Comparison of ENCODE assay signal across 13 cellular contexts in the genomic region with DNA sequence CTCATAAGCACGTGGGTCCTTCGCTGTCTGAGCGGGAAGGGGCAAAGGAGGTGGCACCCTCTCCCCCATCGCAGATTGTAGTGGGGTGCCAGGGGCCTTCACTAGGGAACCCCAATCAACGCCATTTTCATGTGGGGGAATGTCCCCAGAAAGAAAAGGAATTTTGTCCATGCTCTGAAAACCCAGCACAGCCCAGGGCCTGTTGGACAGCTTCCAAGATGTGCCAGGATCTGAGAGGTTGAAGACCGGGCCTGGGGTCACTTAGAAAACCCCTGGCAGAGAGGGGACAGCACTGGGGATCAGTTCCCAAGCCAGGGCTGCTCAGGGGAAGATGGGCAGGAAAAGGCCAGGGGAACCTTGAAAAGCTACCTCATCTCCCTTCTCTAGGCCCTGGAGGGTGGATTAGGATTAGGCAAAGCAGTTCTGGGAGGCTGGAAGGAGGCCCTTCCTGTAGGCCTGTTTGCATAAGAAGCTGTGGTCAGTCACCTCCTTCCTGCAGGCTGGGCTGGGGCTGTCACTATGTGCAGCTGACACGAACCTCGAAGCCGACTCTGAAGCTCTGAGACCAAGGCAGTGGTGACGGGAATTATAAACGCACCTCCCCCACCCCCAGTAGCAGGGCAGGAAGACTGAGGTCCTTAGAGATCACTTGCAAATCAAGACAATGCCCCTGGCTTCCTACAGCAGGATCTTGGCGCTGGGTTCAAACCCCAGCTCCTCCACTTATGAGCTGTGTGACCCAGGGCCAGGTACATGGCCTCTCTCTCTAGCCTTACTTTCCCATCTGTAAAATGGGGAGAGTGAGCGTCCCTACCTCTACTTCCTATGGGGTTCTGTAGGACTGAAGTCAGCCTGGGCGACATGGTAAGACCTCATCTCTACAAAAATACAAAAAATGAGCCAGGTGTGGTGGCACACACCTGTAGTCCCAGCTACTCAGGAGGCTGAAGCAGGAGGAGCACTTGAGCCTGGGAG. TPM values are rescaled to one million over a fixed set of nuclear protein-coding genes. Genes with fewer than 3 reads are reported as not detected.
DNase-seq lines count a peak whose midpoint lies in the region; ATAC-seq, FAIRE-seq and TF ChIP-seq lines count a peak whose summit lies in the region.
"Had no signal": no experiment of that assay in that cellular context is flagged by ENCODE, and none has a peak within 500 bp of the region (broad histone marks: within the 10 kb centered on the region; RNA-seq: fewer than 3 reads in every experiment).

No MANE protein-coding gene starts in this region.

- peak overlapping the region; percentile 73 for H3K9ac ChIP-seq in Loucy (ENCODE audit: low read depth, low read length, poor library complexity, severe bottlenecking)
- H3K9ac ChIP-seq in K562 (ENCODE audit: insufficient read depth in 1 of 2, low read depth in 2 of 2, low read length in 2 of 2) = peak overlapping the region in 1 of 2 experiments; percentile 47; a peak in 2 of 4 replicates

- H3K9me3 ChIP-seq in Loucy (ENCODE audit: insufficient read depth, low read depth, low read length) (no peaks in the 10 kb centered on the region), K562 (replicated peaks; ENCODE audit: control insufficient read depth, insufficient read depth, low read depth, low read length) (no peaks in the 10 kb centered on the region), lower lobe of right lung (no peaks in the 10 kb centered on the region)

- ATAC-seq in K562 = peak; percentile 51; the same call in 2 of the 3 replicates
- peak; percentile 51 to 59 for ATAC-seq in lower lobe of right lung
- ATAC-seq in GM21526 (IDR thresholded peaks at IDR 0.05; ENCODE audit: low FRiP score, unreplicated experiment) = no peak

- H3K4me1 ChIP-seq in Loucy (ENCODE audit: insufficient read depth, low read length, poor library complexity, severe bottlenecking) (peaks cover 68% of the 10 kb centered on the region), K562 (replicated peaks in 1 of 2; ENCODE audit: control insufficient read depth in 2 of 2, insufficient read depth in 2 of 2, low read length in 2 of 2) (peaks cover 9 to 13% of the 10 kb centered on the region in 2 experiments; a peak in 3 of 5 replicates), lower lobe of right lung (no peaks in the 10 kb centered on the region)

- in situ Hi-C loops in K562 (cut with MboI) = no loop called here

- intact Hi-C loops in K562 (cut with micrococcal nuclease) = no loop called here
- intact Hi-C loops in lower lobe of right lung (cut with DNase I) = no loop called here

- no peak for FAIRE-seq in K562 (lab: Jason Lieb, UNC)
- FAIRE-seq in RCC 7860 (lab: Jason Lieb, UNC) = no peak

- TF ChIP-seq POLR2A in K562 (conservative IDR thresholded peaks at IDR 0.05) = no peak

- DNase-seq in CMK (ENCODE audit: low read depth) (peak; percentile 96), K562 (ENCODE audit: extremely low read depth in 1 of 4, low spot score in 3 of 4) (no peak), lower lobe of right lung (peak; percentile 53), RCC 7860 (ENCODE audit: low spot score) (no peak), HPDE6-E6E7 (ENCODE audit: extremely low spot score) (no peak), GOT3 (lab: John Stamatoyannopoulos, UW) (no peak)
- DNase-seq: activated T-cell treated with anti-CD3 and anti-CD28 coated beads, Interleukin-2, amount 50 U/mL, for 1 hour; EL; NCI-H526 treated with DMSO at 0.1 percent for 48 hours had no signal

- no peaks in the 10 kb centered on the region for H3F3A ChIP-seq in Loucy (ENCODE audit: low read depth)

- H3K27ac ChIP-seq in K562 (ENCODE audit: extremely low read depth, low read depth, low read length) (no peak overlapping the region), lower lobe of right lung (peak overlapping the region; percentile 27)

- H3K79me2 ChIP-seq in Loucy (ENCODE audit: insufficient read depth, low read length) (peaks cover 99% of the 10 kb centered on the region), K562 (ENCODE audit: control insufficient read depth, insufficient read depth, low read length) (no peaks in the 10 kb centered on the region)

- no peaks in the 10 kb centered on the region for H3K9me2 ChIP-seq in Loucy (replicated peaks; ENCODE audit: low read depth, low read length)

- TF ChIP-seq EP300 in K562 (IDR thresholded peaks at IDR 0.05; ENCODE audit: low read length) = no peak

- no peak for TF ChIP-seq CTCF in Loucy (conservative IDR thresholded peaks at IDR 0.05; ENCODE audit: low read length)
- no peak for TF ChIP-seq CTCF in K562 (IDR thresholded peaks at IDR 0.05 in 2 of 3, conservative IDR thresholded peaks at IDR 0.05 in 1 of 3; ENCODE audit: insufficient read depth in 2 of 3, low read depth in 1 of 3, low read length in 3 of 3)
- TF ChIP-seq CTCF in lower lobe of right lung (IDR thresholded peaks at IDR 0.05) = no peak

- no peak overlapping the region for H2AFZ ChIP-seq in Loucy (ENCODE audit: low read length)
- no peak overlapping the region for H2AFZ ChIP-seq in K562 (ENCODE audit: low read depth, low read length)

- H3K9me1 ChIP-seq in K562 (ENCODE audit: control insufficient read depth, insufficient read depth, low read length) = no peaks in the 10 kb centered on the region

- BruUV-seq in K562 (replicated peaks; lab: Mats Ljungman, UMichigan) = no TSS peak

- H3K27me3 ChIP-seq in Loucy (ENCODE audit: insufficient read depth, low read length, poor library complexity, severe bottlenecking) (no peaks in the 10 kb centered on the region), K562 (ENCODE audit: control insufficient read depth in 2 of 2, insufficient read depth in 2 of 2, low read length in 2 of 2) (no peaks in the 10 kb centered on the region), lower lobe of right lung (ENCODE audit: low read depth) (no peaks in the 10 kb centered on the region)

- H3K36me3 ChIP-seq in Loucy (ENCODE audit: insufficient read depth, low read length) (peaks cover 82% of the 10 kb centered on the region), K562 (ENCODE audit: control insufficient read depth, insufficient read depth, low read length) (0 out of 3 replicates have a peak, but pooled peaks cover 5% of the 10 kb centered on the region), lower lobe of right lung (no peaks in the 10 kb centered on the region)

- CTCF ChIA-PET in K562 (lab: Yijun Ruan, JAX; ENCODE audit: low intra/inter-chr PET ratio) = no interaction called here

- POLR2A ChIA-PET in K562 (lab: Yijun Ruan, JAX) = interaction anchor here (0.6 to 1.9 kb wide), 2 partner anchors 9 to 332 kb away, joined by 3 to 4 read pairs; partner anchors contain the start of genes RNFT2 and SPRING1

- H3K4me3 ChIP-seq in Loucy (ENCODE audit: low read length, poor library complexity, severe bottlenecking) = peak overlapping the region; percentile 7
- no peak overlapping the region for H3K4me3 ChIP-seq in K562
- no peak overlapping the region for H3K4me3 ChIP-seq in lower lobe of right lung

- TF ChIP-seq RAD21 in K562 (CRISPR knock-in tag; conservative IDR thresholded peaks at IDR 0.05 in 1 of 2, IDR thresholded peaks at IDR 0.05 in 1 of 2) = no peak

- no peaks in the 10 kb centered on the region for H4K20me1 ChIP-seq in Loucy (ENCODE audit: insufficient read depth, low read length, poor library complexity, severe bottlenecking)
- H4K20me1 ChIP-seq in K562 (replicated peaks; ENCODE audit: control insufficient read depth, insufficient read depth, low read length) = no peaks in the 10 kb centered on the region

- H3K4me2 ChIP-seq in Loucy (ENCODE audit: low read depth, low read length, poor library complexity, severe bottlenecking) (peak overlapping the region; percentile 59), K562 (ENCODE audit: insufficient read depth, low read length) (no peak overlapping the region)

- 71% methylated on average over 14 of the region's 14 CpGs for WGBS in K562 (ENCODE audit: insufficient coverage, low coverage, missing lambda C conversion rate)

TF ChIP-seq in K562, 482 proteins besides CTCF, POLR2A, EP300 and RAD21:
- TF ChIP-seq BCOR (IDR thresholded peaks at IDR 0.05) = peak; percentile 69; the same call in 1 of the 2 replicates
- TF ChIP-seq ZBED1 (IDR thresholded peaks at IDR 0.05) = no peak
- TF ChIP-seq TFAM (CRISPR knock-in tag; conservative IDR thresholded peaks at IDR 0.05) = no peak
- no peak for TF ChIP-seq PHF21A (IDR thresholded peaks at IDR 0.05; ENCODE audit: borderline replicate concordance, low read depth)
- peak in 1 of 2 experiments; percentile 37; a peak in 1 of 4 replicates for TF ChIP-seq FOXA3 (CRISPR knock-in tag; conservative IDR thresholded peaks at IDR 0.05 in 1 of 2, IDR thresholded peaks at IDR 0.05 in 1 of 2)
- TF ChIP-seq ETV1 (tag; conservative IDR thresholded peaks at IDR 0.05; ENCODE audit: low read depth) = peak; percentile 55
- 0 out of 2 replicates have a peak, but pooled peaks have one; percentile 31 for TF ChIP-seq SMARCA5 (IDR thresholded peaks at IDR 0.05)
- TF ChIP-seq RBM25 (IDR thresholded peaks at IDR 0.05; ENCODE audit: low read depth, low read length, severe bottlenecking) = peak; percentile 53
- TF ChIP-seq RCOR1 (IDR thresholded peaks at IDR 0.05; ENCODE audit: borderline replicate concordance in 1 of 2, low read depth in 2 of 2, low read length in 2 of 2) = 0 out of 4 replicates have a peak, but pooled peaks of 1 of the 2 experiments have one; percentile 18
- peak in 1 of 2 experiments; percentile 54; a peak in 1 of 4 replicates for TF ChIP-seq KDM1A (IDR thresholded peaks at IDR 0.05)
- peak; percentile 84 for TF ChIP-seq ADNP (tag; IDR thresholded peaks at IDR 0.05)

RNA-seq across cellular contexts. Expression of gene TESC, which starts 29.0 kb away (rescaled TPM):
- 16.2 and 42.2 TPM in 2 replicates for total RNA-seq in K562 (2011; cell fraction: chromatin; rRNA removed; ENCODE audit: low replicate concordance)
- 30.9 and 35.9 TPM in 2 replicates for total RNA-seq in K562 (2011; cell fraction: nucleolus; rRNA removed)
- 12.6 and 19.2 TPM in 2 replicates for total RNA-seq in K562 (2011; cell fraction: nucleoplasm; rRNA removed)
- 25.2 and 30.4 TPM in 2 replicates for total RNA-seq in K562 (2014; rRNA removed)
- total RNA-seq in K562 (2014; rRNA removed; fragmentation: Illumina TruSeq; extraction: Trizol) = 11.5 and 13.4 TPM in 2 replicates
- total RNA-seq in K562 (2015; rRNA removed; fragmentation: Illumina TruSeq; extraction: Trizol) = 11.6 and 12.6 TPM in 2 replicates
- total RNA-seq in K562 (2021) = 28.9 and 31.6 TPM in 2 replicates
- polyA plus RNA-seq in K562 (2011; rRNA removed) = 21.7 and 25.3 TPM in 2 replicates
- polyA plus RNA-seq in K562 (2011; cell fraction: cytosol; rRNA removed) = 27.4 and 44.2 TPM in 2 replicates
- polyA plus RNA-seq in K562 (2011; cell fraction: nucleus; rRNA removed) = 24.7 and 34.1 TPM in 2 replicates
- 14.6 and 21.7 TPM in 2 replicates for polyA plus RNA-seq in K562 (2012)
- polyA plus RNA-seq in K562 (2014; fragmentation: Illumina TruSeq; extraction: Trizol) = 17.8 and 20.7 TPM in 2 replicates
- 1 to 10 TPM in 1 of 2 experiments, under 1 TPM in 1; 0.96 to 2.0 TPM for polyA plus RNA-seq in K562 (2014; fragmentation: Nextera tagmentation; extraction: Ambion mirVana)
- 31.8 and 32.9 TPM in 2 replicates for polyA plus RNA-seq in K562 (2014; rRNA removed)
- 9.3 and 10.6 TPM in 2 replicates for polyA minus RNA-seq in K562 (2011; rRNA and poly(A)+ RNA removed)
- polyA minus RNA-seq in K562 (2011; cell fraction: cytosol; rRNA and poly(A)+ RNA removed) = 7.7 and 8.3 TPM in 2 replicates
- polyA minus RNA-seq in K562 (2011; cell fraction: nucleus; rRNA and poly(A)+ RNA removed) = 18.8 and 20.2 TPM in 2 replicates
- total RNA-seq in lower lobe of right lung = 7.3 TPM
- total RNA-seq: M059J, osteoblast had no signal

Comparison
In these comparisons a context has a peak if more than half of its experiments do, and no peak if none do; other contexts are left out.
1. DNase-seq: peak in CMK (single experiment) and lower lobe of right lung (single experiment); none in K562 (0 of 4), RCC 7860 (single experiment), HPDE6-E6E7 (single experiment) and GOT3 (single experiment).